In the genomic region with DNA sequence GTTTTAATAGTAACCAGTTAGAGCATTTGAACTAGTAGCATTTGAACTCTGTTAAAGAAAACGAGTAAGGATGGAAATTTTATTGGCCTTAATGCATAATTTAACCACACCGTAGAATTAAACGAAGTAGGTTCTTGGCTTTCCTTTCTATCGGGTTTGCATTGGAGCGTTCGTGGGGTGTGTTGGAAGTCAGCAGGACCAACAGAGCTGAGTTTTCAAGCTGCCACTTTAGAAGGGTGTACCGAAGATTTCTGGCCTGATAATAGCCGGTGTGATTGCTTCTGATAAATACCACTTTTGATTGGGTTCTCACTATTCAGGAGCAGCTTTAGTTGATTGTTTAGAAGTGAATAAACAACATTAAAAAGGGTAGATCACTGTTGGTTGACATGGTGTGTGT, we compare ENCODE assay signal across 8 cellular contexts. TPM values are rescaled to one million over a fixed set of nuclear protein-coding genes. Genes with fewer than 3 reads are reported as not detected.
A peak's percentile ranks its signal among the peaks of the same experiment; 100 is the strongest.
DNase-seq lines count a peak whose midpoint lies in the region; ATAC-seq and TF ChIP-seq lines count a peak whose summit lies in the region.

No MANE protein-coding gene starts in this region.

- ATAC-seq in activated CD8-positive, alpha-beta memory T cell treated with anti-CD3 and anti-CD28 coated beads, Interleukin-2, amount 10 ng/mL, durations not matched to agents 7 days and 5 days = no peak
- ATAC-seq in HG02763 (IDR thresholded peaks at IDR 0.05; ENCODE audit: unreplicated experiment) (no peak), GM21515 (IDR thresholded peaks at IDR 0.05; ENCODE audit: unreplicated experiment) (no peak)

- intact Hi-C loops in esophagus muscularis mucosa (cut with DNase I) = loop anchor here (5.0 kb wide), 2 partner anchors 46 to 131 kb away; a partner anchor contains a TSS

- H3K4me1 ChIP-seq in esophagus muscularis mucosa = peaks cover 0 to 41% (median 34%) of the 10 kb centered on the region in 4 donors

- no peak for TF ChIP-seq POLR2A in esophagus muscularis mucosa (IDR thresholded peaks at IDR 0.05; ENCODE audit: low read depth)

- H3K27ac Mint-ChIP-seq in activated CD8-positive, alpha-beta memory T cell treated with anti-CD3 and anti-CD28 coated beads, Interleukin-2, amount 10 ng/mL, durations not matched to agents 7 days and 5 days = peak overlapping the region; percentile 11

- WGBS in esophagus muscularis mucosa = 0% methylated on average over 8 of the region's 8 CpGs

- peak overlapping the region; percentile 82 to 92 (median 91) for H3K27ac ChIP-seq in esophagus muscularis mucosa (replicated peaks in 1 of 4)

- no peaks in the 10 kb centered on the region for H3K27me3 ChIP-seq in esophagus muscularis mucosa

- no peaks in the 10 kb centered on the region for H3K9me3 Mint-ChIP-seq in activated CD8-positive, alpha-beta memory T cell treated with anti-CD3 and anti-CD28 coated beads, Interleukin-2, amount 10 ng/mL, durations not matched to agents 7 days and 5 days (ENCODE audit: low read depth)

- no peaks in the 10 kb centered on the region for H3K9me3 ChIP-seq in esophagus muscularis mucosa

- peak overlapping the region; percentile 73 to 98 (median 89) for H3K4me3 ChIP-seq in esophagus muscularis mucosa

- H3K4me3 Mint-ChIP-seq in activated CD8-positive, alpha-beta memory T cell treated with anti-CD3 and anti-CD28 coated beads, Interleukin-2, amount 10 ng/mL, durations not matched to agents 7 days and 5 days = peak overlapping the region; percentile 96

- no peak for TF ChIP-seq EP300 in esophagus muscularis mucosa (IDR thresholded peaks at IDR 0.05)

- no peak for TF ChIP-seq CTCF in esophagus muscularis mucosa (IDR thresholded peaks at IDR 0.05)

- peaks cover 6% of the 10 kb centered on the region for H3K36me3 Mint-ChIP-seq in activated CD8-positive, alpha-beta memory T cell treated with anti-CD3 and anti-CD28 coated beads, Interleukin-2, amount 10 ng/mL, durations not matched to agents 7 days and 5 days

- H3K4me1 Mint-ChIP-seq in activated CD8-positive, alpha-beta memory T cell treated with anti-CD3 and anti-CD28 coated beads, Interleukin-2, amount 10 ng/mL, durations not matched to agents 7 days and 5 days = peaks cover 17% of the 10 kb centered on the region

- no peak for DNase-seq in activated CD8-positive, alpha-beta memory T cell treated with anti-CD3 and anti-CD28 coated beads, Interleukin-2, amount 10 ng/mL, durations not matched to agents 7 days and 5 days
- no peak for DNase-seq in activated CD8-positive, alpha-beta memory T cell treated with anti-CD3 and anti-CD28 coated beads for 24 hours
- peak; percentile 36 for DNase-seq in RPMI7951 (ENCODE audit: low read depth)
- no peak for DNase-seq in esophagus muscularis mucosa (ENCODE audit: extremely low spot score)
- DNase-seq in pons (ENCODE audit: low spot score) = peak; percentile 67
- DNase-seq in middle frontal gyrus (ENCODE audit: extremely low spot score, low spot score) = no peak

- CTCF ChIA-PET in activated CD8-positive, alpha-beta memory T cell treated with anti-CD3 and anti-CD28 coated beads, Interleukin-2, amount 10 ng/mL, durations not matched to agents 7 days and 5 days (lab: Charles Lee) = no interaction called here

- H3K27me3 Mint-ChIP-seq in activated CD8-positive, alpha-beta memory T cell treated with anti-CD3 and anti-CD28 coated beads, Interleukin-2, amount 10 ng/mL, durations not matched to agents 7 days and 5 days = peaks cover 2% of the 10 kb centered on the region

- H3K36me3 ChIP-seq in esophagus muscularis mucosa = no peaks in the 10 kb centered on the region

RNA-seq across cellular contexts. Expression of a gene that starts 1.1 kb away (rescaled TPM):
- 10 to 100 TPM; 30.8 to 47.3 TPM for total RNA-seq in activated CD8-positive, alpha-beta memory T cell treated with anti-CD3 and anti-CD28 coated beads, Interleukin-2, amount 10 ng/mL, durations not matched to agents 7 days and 5 days
- total RNA-seq in RPMI7951 (2014; rRNA removed; shearing (Covaris generic)) = 126 and 151 TPM in 2 replicates
- 100 to 1,000 TPM in 2 of 4 donors, 10 to 100 TPM in 2; 59.8 to 105 (median 90.9) TPM for total RNA-seq in esophagus muscularis mucosa

RNA-seq across cellular contexts. Expression of a gene that starts 21.0 kb away (rescaled TPM):
- total RNA-seq in activated CD8-positive, alpha-beta memory T cell treated with anti-CD3 and anti-CD28 coated beads, Interleukin-2, amount 10 ng/mL, durations not matched to agents 7 days and 5 days = not detected
- 4.0 and 4.7 TPM in 2 replicates for total RNA-seq in RPMI7951 (2014; rRNA removed; shearing (Covaris generic))
- total RNA-seq in esophagus muscularis mucosa = 1 to 10 TPM in 3 of 4 donors, under 1 TPM in 1; 0.13 to 7.5 (median 1.5) TPM

Comparison
In these comparisons a context has a peak if more than half of its experiments do, and no peak if none do; other contexts are left out.
1. DNase-seq: peak in RPMI7951 (single experiment) and pons (single experiment); none in activated CD8-positive, alpha-beta memory T cell treated with anti-CD3 and anti-CD28 coated beads, Interleukin-2, amount 10 ng/mL, durations not matched to agents 7 days and 5 days (single experiment), activated CD8-positive, alpha-beta memory T cell treated with anti-CD3 and anti-CD28 coated beads for 24 hours (single experiment), esophagus muscularis mucosa (single experiment) and middle frontal gyrus (single experiment).